18 cellular contexts compared by ENCODE assay signal in the genomic region with DNA sequence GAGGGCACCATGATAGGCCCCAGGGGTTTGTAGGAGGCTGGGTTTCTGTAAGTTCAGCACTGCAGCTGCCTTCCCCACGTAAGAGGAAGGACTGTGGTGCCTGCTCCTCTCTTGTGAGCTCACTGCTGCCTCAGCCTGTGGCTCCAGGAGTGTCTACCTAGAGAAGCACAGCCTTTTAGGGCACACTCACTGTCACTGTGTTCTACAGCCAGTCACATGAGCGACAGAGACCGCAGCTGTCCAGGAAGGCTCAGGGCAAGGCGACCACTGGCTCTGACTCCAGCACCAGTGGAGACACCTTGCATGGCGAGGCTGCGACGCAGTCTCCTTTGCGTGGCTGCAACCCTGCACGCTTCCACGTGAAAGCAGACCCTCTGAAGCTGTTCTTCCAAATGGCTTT.
DNase-seq lines count a peak whose midpoint lies in the region; ATAC-seq and TF ChIP-seq lines count a peak whose summit lies in the region.
"Had no signal": no experiment of that assay in that cellular context is flagged by ENCODE, and none has a peak within 500 bp of the region (broad histone marks: within the 10 kb centered on the region; RNA-seq: fewer than 3 reads in every experiment).

No MANE protein-coding gene starts in this region.

- H2BK12ac ChIP-seq in mesenchymal stem cell (ENCODE audit: low read length in 2 of 2): no peak overlapping the region

- no peak for ATAC-seq in activated naive CD4-positive, alpha-beta T cell treated with anti-CD3 and anti-CD28 coated beads, Interleukin-2, amount 50 U/mL, for 72 hours
- ATAC-seq in GM18502 (IDR thresholded peaks at IDR 0.05; ENCODE audit: poor library complexity, unreplicated experiment) (no peak), esophagus mucosa (no peak)

- no peak overlapping the region for H2AK5ac ChIP-seq in mesenchymal stem cell (ENCODE audit: low read length, severe bottlenecking)

- H3K4me1 ChIP-seq in mesenchymal stem cell (ENCODE audit: control insufficient read depth, insufficient read depth, low read depth, low read length): peaks cover 2% of the 10 kb centered on the region
- H3K4me1 ChIP-seq: BE2C had no signal

- H3K4me2 ChIP-seq in mesenchymal stem cell (ENCODE audit: low read length, poor library complexity, severe bottlenecking): no peak overlapping the region

- H3K9me3 Mint-ChIP-seq in activated naive CD4-positive, alpha-beta T cell treated with anti-CD3 and anti-CD28 coated beads, Interleukin-2, amount 50 U/mL, for 72 hours: no peaks in the 10 kb centered on the region
- H3K9me3 Mint-ChIP-seq: CD4-positive, alpha-beta memory T cell had no signal

- H3K14ac ChIP-seq in mesenchymal stem cell (ENCODE audit: low read length in 2 of 2): peak overlapping the region in 1 of 2 experiments; percentile 8

- H3K36me3 Mint-ChIP-seq in activated naive CD4-positive, alpha-beta T cell treated with anti-CD3 and anti-CD28 coated beads, Interleukin-2, amount 50 U/mL, for 72 hours: peaks cover 12 to 15% of the 10 kb centered on the region in 2 donors

- H2BK5ac ChIP-seq in mesenchymal stem cell (ENCODE audit: low read depth, low read length, poor library complexity, severe bottlenecking): no peak overlapping the region

- no peak overlapping the region for H2BK15ac ChIP-seq in mesenchymal stem cell (ENCODE audit: low read depth, poor library complexity, severe bottlenecking)

- H4K8ac ChIP-seq in mesenchymal stem cell (ENCODE audit: low read length): no peak overlapping the region

- H3K9ac ChIP-seq in mesenchymal stem cell (ENCODE audit: low read length): no peak overlapping the region

- peaks cover 6 to 72% of the 10 kb centered on the region in 2 experiments for H3K36me3 ChIP-seq in mesenchymal stem cell (ENCODE audit: control insufficient read depth in 1 of 2, insufficient read depth in 2 of 2, low read depth in 1 of 2, low read length in 2 of 2)
- H3K36me3 ChIP-seq in brain microvascular endothelial cell (replicated peaks): peaks cover 19% of the 10 kb centered on the region

- no peak for DNase-seq in activated naive CD4-positive, alpha-beta T cell treated with anti-CD3 and anti-CD28 coated beads, Interleukin-2, amount 50 U/mL, for 72 hours (ENCODE audit: low spot score in 2 of 2)
- DNase-seq in activated naive CD4-positive, alpha-beta T cell treated with anti-CD3 and anti-CD28 coated beads, Interleukin-2, amount 50 U/mL, for 16 hours: no peak
- no peak for DNase-seq in dorsolateral prefrontal cortex
- no peak for DNase-seq in mesenchymal stem cell
- no peak for DNase-seq in brain microvascular endothelial cell
- DNase-seq: BE2C; CD4-positive, alpha-beta memory T cell; DMS153; GDM1; HCEC 1CT; NCI-H1417 treated with DMSO at 0.1 percent for 48 hours; NCI-H187 treated with DMSO at 0.1 percent for 48 hours; NCI-H226; NCI-H524; RPMI8226 had no signal

- H2AFZ ChIP-seq in mesenchymal stem cell (ENCODE audit: low read depth, low read length): no peak overlapping the region

- H3K23ac ChIP-seq in mesenchymal stem cell (ENCODE audit: low read length in 2 of 2): no peak overlapping the region

- no peak overlapping the region for H3K4ac ChIP-seq in mesenchymal stem cell (ENCODE audit: low read depth in 1 of 2, low read length in 2 of 2)

- intact Hi-C loops in dorsolateral prefrontal cortex (cut with DNase I): no loop called here

- H4K91ac ChIP-seq in mesenchymal stem cell (ENCODE audit: low read length): peak overlapping the region; percentile 19

- H3K9me3 ChIP-seq in mesenchymal stem cell (ENCODE audit: control insufficient read depth, low read length): no peaks in the 10 kb centered on the region
- H3K9me3 ChIP-seq: BE2C had no signal

- TF ChIP-seq CTCF in dorsolateral prefrontal cortex (IDR thresholded peaks at IDR 0.05 in 54 of 56, conservative IDR thresholded peaks at IDR 0.05 in 2 of 56; ENCODE audit: low read depth in 1 of 56, partially characterized antibody in 56 of 56) (no peak), brain microvascular endothelial cell (IDR thresholded peaks at IDR 0.05; ENCODE audit: low read depth, low read length, missing control alignments) (no peak)

- H3K27ac ChIP-seq in dorsolateral prefrontal cortex (peak overlapping the region in 49 of 59 donors; percentile 2 to 94 (median 64)), mesenchymal stem cell (ENCODE audit: low read length, poor library complexity, severe bottlenecking) (no peak overlapping the region), temporal lobe (ENCODE audit: low read depth, low read length) (peak overlapping the region; percentile 51), brain microvascular endothelial cell (no peak overlapping the region)

- 94% methylated on average over 10 of the region's 10 CpGs for WGBS in mesenchymal stem cell

- no peaks in the 10 kb centered on the region for H3K27me3 ChIP-seq in dorsolateral prefrontal cortex
- no peaks in the 10 kb centered on the region for H3K27me3 ChIP-seq in mesenchymal stem cell (ENCODE audit: control insufficient read depth in 1 of 2, insufficient read depth in 1 of 2, low read length in 2 of 2)
- H3K27me3 ChIP-seq in brain microvascular endothelial cell (replicated peaks): no peaks in the 10 kb centered on the region
- H3K27me3 ChIP-seq: BE2C had no signal

- H3K4me3 ChIP-seq in dorsolateral prefrontal cortex (no peak overlapping the region), mesenchymal stem cell (ENCODE audit: insufficient read depth in 1 of 2, low read depth in 1 of 2, low read length in 2 of 2) (no peak overlapping the region), brain microvascular endothelial cell (ENCODE audit: low read depth, low read length) (no peak overlapping the region)

- H3K79me1 ChIP-seq in mesenchymal stem cell (replicated peaks; ENCODE audit: low read length, poor library complexity, severe bottlenecking): no peaks in the 10 kb centered on the region

- peak overlapping the region; percentile 22 to 27 for H3K27ac Mint-ChIP-seq in activated naive CD4-positive, alpha-beta T cell treated with anti-CD3 and anti-CD28 coated beads, Interleukin-2, amount 50 U/mL, for 72 hours

- no peak overlapping the region for H2BK120ac ChIP-seq in mesenchymal stem cell (ENCODE audit: low read depth, low read length)

- in situ Hi-C loops in brain microvascular endothelial cell (cut with HindIII; ENCODE audit: low pct_ligation_motif_present, low sequenced_read_pairs): loop anchor here (25.0 kb wide), 1 partner anchor 275 kb away; no protein-coding TSS in a partner anchor

- H3K18ac ChIP-seq in mesenchymal stem cell (ENCODE audit: low read depth in 1 of 2, low read length in 2 of 2): no peak overlapping the region

Comparison
In these comparisons a context has a peak if more than half of its experiments do, and no peak if none do; other contexts are left out.
1. H3K27ac ChIP-seq: peak in dorsolateral prefrontal cortex (49 of 59) and temporal lobe (single experiment); none in mesenchymal stem cell (single experiment) and brain microvascular endothelial cell (single experiment).